ENCODE assay signal across 8 cellular contexts in genomic region chr10:109664554-109664953, GRCh38.
"Had no signal": no experiment of that assay in that cellular context is flagged by ENCODE, and none has a peak within 500 bp of the region (broad histone marks: within the 10 kb centered on the region; RNA-seq: fewer than 3 reads in every experiment).

No MANE protein-coding gene starts in this region.

- H3K4me1 ChIP-seq: HAP-1 had no signal

- FAIRE-seq: H1, HepG2 had no signal

- H2AFZ ChIP-seq: GM23338 had no signal

- H3K9me3 ChIP-seq: HAP-1 had no signal

- H3K27ac ChIP-seq: HL-60 had no signal

- ATAC-seq: GM23338, HCT116, HepG2 had no signal

- H3K36me3 ChIP-seq: HAP-1 had no signal

- H3K4me2 ChIP-seq: GM23338 had no signal

- DNase-seq: H7, HFFc6 had no signal

- H3K4me3 ChIP-seq: GM23338, HAP-1 had no signal
